ENCODE assay signal across 8 cellular contexts in the genomic region with DNA sequence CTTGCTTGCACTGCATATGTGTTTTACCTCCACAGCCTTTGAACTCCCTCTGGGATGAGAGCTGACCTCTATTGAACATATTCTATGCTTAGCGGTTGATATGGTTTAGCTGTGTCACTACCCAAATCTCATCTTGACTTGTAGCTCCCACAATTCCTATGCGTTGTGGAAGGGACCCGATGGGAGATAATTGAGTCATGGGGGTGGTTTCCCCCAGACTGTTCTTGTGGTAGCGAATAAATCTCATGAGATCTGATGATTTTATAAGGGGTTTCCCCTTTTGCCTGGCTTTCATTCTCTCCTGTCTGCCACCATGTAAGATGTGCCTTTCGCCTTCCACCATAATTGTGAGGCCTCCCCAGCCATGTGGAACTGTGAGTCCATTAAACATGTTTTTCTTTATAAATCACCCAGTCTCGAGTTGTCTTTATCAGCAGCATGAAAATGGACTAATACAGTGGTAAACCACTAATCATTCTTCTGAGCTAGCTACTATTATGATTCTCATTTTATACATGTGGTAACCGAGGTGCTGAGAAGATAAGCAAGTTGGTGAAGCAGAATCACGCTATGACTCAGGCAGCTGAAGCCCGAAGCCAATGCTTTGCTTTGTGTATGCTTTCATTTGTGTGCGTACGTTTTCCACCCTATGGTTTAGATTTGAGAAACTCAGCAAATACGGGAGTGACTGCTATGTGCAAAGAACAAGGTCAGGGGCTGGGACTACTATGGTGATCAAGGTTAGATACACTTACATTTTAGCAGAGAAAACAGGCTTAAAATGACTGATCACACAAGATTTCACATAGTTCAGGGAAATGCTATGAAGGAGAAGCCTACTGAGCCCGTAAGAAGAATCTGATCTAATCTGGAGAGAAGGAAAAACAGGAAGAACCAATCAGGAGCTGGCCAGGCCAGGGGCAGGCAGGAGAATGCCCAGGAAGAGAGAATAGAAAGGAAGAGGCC.
A peak's percentile ranks its signal among the peaks of the same experiment; 100 is the strongest.
DNase-seq lines count a peak whose midpoint lies in the region; ATAC-seq and TF ChIP-seq lines count a peak whose summit lies in the region.

No MANE protein-coding gene starts in this region.

- peaks cover 7% of the 10 kb centered on the region; the same call in 1 of the 2 replicates for H3K4me1 ChIP-seq in GM23248 (ENCODE audit: insufficient read depth)

- in situ Hi-C loops in GM23248 (cut with MboI) = no loop called here

- peak; percentile 57 for DNase-seq in activated CD4-positive, CD25-positive, alpha-beta regulatory T cell treated with anti-CD3 and anti-CD28 coated beads, Interleukin-2, amount 50 U/mL, for 16 hours (ENCODE audit: low read depth, low spot score)
- DNase-seq in fibroblast of pulmonary artery (ENCODE audit: low read depth) (peak; percentile 72), DMS153 (lab: John Stamatoyannopoulos, UW) (no peak), GM23248 (no peak), T1000 (lab: John Stamatoyannopoulos, UW) (no peak)
- peak; percentile 23 to 52 for DNase-seq in stimulated activated CD8-positive, alpha-beta memory T cell treated with anti-CD3 and anti-CD28 coated beads, Interleukin-7, amount 100 ng/mL, for 4 hours (ENCODE audit: low read depth in 2 of 2)

- no peak overlapping the region for H3K9ac ChIP-seq in GM23248

- H4K20me1 ChIP-seq in GM23248 (ENCODE audit: insufficient read depth) = no peaks in the 10 kb centered on the region

- H3K4me3 ChIP-seq in fibroblast of pulmonary artery (replicated peaks; ENCODE audit: low read depth, low read length) = no peak overlapping the region
- H3K4me3 ChIP-seq in GM23248 = no peak overlapping the region

- peak; percentile 98 for ATAC-seq in GM18520 (IDR thresholded peaks at IDR 0.05; ENCODE audit: unreplicated experiment)
- ATAC-seq in HG02798 (IDR thresholded peaks at IDR 0.05; ENCODE audit: poor library complexity, unreplicated experiment) = peak; percentile 96

- no peak for TF ChIP-seq CTCF in fibroblast of pulmonary artery (IDR thresholded peaks at IDR 0.05; ENCODE audit: low read length, missing control alignments)

- WGBS in GM23248 (ENCODE audit: low coverage in 1 of 2, low lambda C conversion rate in 2 of 2, missing lambda C conversion rate in 2 of 2), 2 experiments = 91 to 94% methylated on average over 13 of the region's 13 CpGs

- H3K9me2 ChIP-seq in GM23248 (ENCODE audit: insufficient read depth) = no peaks in the 10 kb centered on the region; the same call in 1 of the 2 replicates

- no peaks in the 10 kb centered on the region for H3K9me3 ChIP-seq in GM23248 (ENCODE audit: low read depth)

- H3K79me2 ChIP-seq in GM23248 (ENCODE audit: insufficient read depth) = no peaks in the 10 kb centered on the region

- no peak overlapping the region for H2AFZ ChIP-seq in GM23248

- H3F3A ChIP-seq in GM23248 (ENCODE audit: insufficient read depth) = peaks cover 8% of the 10 kb centered on the region; the same call in 1 of the 2 replicates

- H3K27me3 ChIP-seq in GM23248 (replicated peaks; ENCODE audit: insufficient read depth) = no peaks in the 10 kb centered on the region

- no peak overlapping the region for H3K4me2 ChIP-seq in GM23248 (ENCODE audit: unreplicated experiment)

- H3K27ac ChIP-seq in GM23248 = no peak overlapping the region

- H3K36me3 ChIP-seq in GM23248 (ENCODE audit: low read depth) = peaks cover 26% of the 10 kb centered on the region

Comparison
In these comparisons a context has a peak if more than half of its experiments do, and no peak if none do; other contexts are left out.
1. DNase-seq: peak in activated CD4-positive, CD25-positive, alpha-beta regulatory T cell treated with anti-CD3 and anti-CD28 coated beads, Interleukin-2, amount 50 U/mL, for 16 hours (single experiment), fibroblast of pulmonary artery (single experiment) and stimulated activated CD8-positive, alpha-beta memory T cell treated with anti-CD3 and anti-CD28 coated beads, Interleukin-7, amount 100 ng/mL, for 4 hours (2 of 2); none in DMS153 (single experiment), GM23248 (single experiment) and T1000 (single experiment).